In the genomic region with DNA sequence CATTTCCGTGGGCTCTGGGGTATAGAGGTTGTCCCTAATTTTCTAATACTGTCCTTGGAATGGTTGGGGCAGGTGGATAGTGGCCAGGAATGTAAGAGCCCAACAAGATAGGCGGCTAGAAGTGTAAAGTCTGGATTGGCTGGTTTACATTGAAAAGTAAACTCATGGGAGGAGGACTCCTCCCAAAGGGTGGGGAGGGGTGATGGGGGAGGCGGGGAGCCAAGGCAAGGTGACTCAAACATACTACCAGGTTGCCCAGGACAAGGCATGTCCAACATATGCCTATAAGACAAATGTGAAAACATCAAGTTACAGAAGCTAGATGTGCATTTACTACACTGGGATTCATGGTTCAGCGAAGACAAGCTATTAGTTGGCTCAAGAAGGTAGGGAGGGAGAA, we compare ENCODE assay signal across 8 cellular contexts. TPM values are rescaled to one million over a fixed set of nuclear protein-coding genes. Genes with fewer than 3 reads are reported as not detected.
"Had no signal": no experiment of that assay in that cellular context is flagged by ENCODE, and none has a peak within 500 bp of the region (broad histone marks: within the 10 kb centered on the region; RNA-seq: fewer than 3 reads in every experiment).

No MANE protein-coding gene starts in this region.

- FAIRE-seq: H1, H54 had no signal

- H3K4me2 ChIP-seq: GM23338 had no signal

- H2AFZ ChIP-seq: GM23338 had no signal

- H3K27ac ChIP-seq: HL-60 had no signal

- ATAC-seq: GM23338 had no signal

- H3K4me3 ChIP-seq: GM23338 had no signal

- DNase-seq: H9, HCEC 1CT, IMR-90, KBM-7 had no signal

RNA-seq across cellular contexts. Expression of a gene that starts 14.3 kb away (rescaled TPM):
- total RNA-seq: GM23338, H1, H9, IMR-90 had no signal
- polyA plus RNA-seq: GM23338, H1, IMR-90 had no signal
